In the genomic region with DNA sequence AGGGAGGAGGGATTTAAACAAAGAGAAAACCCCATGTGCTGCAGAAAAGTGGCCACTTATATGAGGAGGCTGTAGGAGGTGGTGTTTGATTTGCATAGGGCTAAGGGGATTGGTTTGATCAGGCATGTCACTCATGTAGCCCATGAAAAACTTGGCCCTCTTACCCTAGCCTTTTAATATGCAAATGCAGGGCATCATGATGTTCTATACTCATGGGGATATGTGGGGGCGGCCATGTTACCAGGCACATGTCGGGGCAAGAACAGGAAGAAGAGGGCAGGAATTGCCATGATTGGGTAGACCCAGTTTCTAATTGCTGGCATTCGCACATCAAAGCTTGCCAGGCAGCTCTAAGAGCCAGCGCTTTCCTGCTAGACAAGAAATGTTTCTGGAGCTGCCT, we compare ENCODE assay signal across 9 cellular contexts. TPM values are rescaled to one million over a fixed set of nuclear protein-coding genes. Genes with fewer than 3 reads are reported as not detected.
DNase-seq lines count a peak whose midpoint lies in the region; ATAC-seq and TF ChIP-seq lines count a peak whose summit lies in the region.
"Had no signal": no experiment of that assay in that cellular context is flagged by ENCODE, and none has a peak within 500 bp of the region (broad histone marks: within the 10 kb centered on the region; RNA-seq: fewer than 3 reads in every experiment).

No MANE protein-coding gene starts in this region.

- H3K27me3 ChIP-seq in iPS-15b (ENCODE audit: control insufficient read depth, insufficient read depth, low read length): no peaks in the 10 kb centered on the region
- no peaks in the 10 kb centered on the region for H3K27me3 ChIP-seq in tibial nerve
- H3K27me3 ChIP-seq: gastrocnemius medialis had no signal

- POLR2A ChIA-PET in HEK293T (lab: Yijun Ruan, JAX): interaction anchor here (0.7 to 1.0 kb wide), 5 partner anchors 21 to 147 kb away, joined by 3 read pairs; no protein-coding TSS in a partner anchor

- peak overlapping the region; percentile 5 for H3K4me3 ChIP-seq in iPS-15b (ENCODE audit: low read depth, low read length)
- no peak overlapping the region for H3K4me3 ChIP-seq in tibial nerve
- H3K4me3 ChIP-seq: gastrocnemius medialis had no signal

- DNase-seq in HEK293T (ENCODE audit: extremely low spot score) (peak; percentile 31), SHP77 treated with DMSO at 0.1 percent for 48 hours (lab: John Stamatoyannopoulos, UW) (peak; percentile 76), tibial nerve (ENCODE audit: low spot score in 2 of 2) (no peak), dedifferentiated amniotic fluid mesenchymal stem cell (ENCODE audit: extremely low spot score) (no peak)

- H3K9me3 ChIP-seq in iPS-15b (ENCODE audit: control insufficient read depth, insufficient read depth, low read length): no peaks in the 10 kb centered on the region
- H3K9me3 ChIP-seq in tibial nerve: no peaks in the 10 kb centered on the region
- H3K9me3 ChIP-seq: gastrocnemius medialis had no signal

- ATAC-seq in HG03571 (IDR thresholded peaks at IDR 0.05; ENCODE audit: unreplicated experiment) (no peak), HG02678 (IDR thresholded peaks at IDR 0.05; ENCODE audit: unreplicated experiment) (no peak)
- ATAC-seq: gastrocnemius medialis had no signal

- H3K4me1 ChIP-seq in iPS-15b (ENCODE audit: control insufficient read depth, insufficient read depth, low read length) (peaks cover 39% of the 10 kb centered on the region), tibial nerve (peaks cover 0 to 40% (median 5%) of the 10 kb centered on the region in 4 donors)

- 59 to 67% methylated on average over 4 of the region's 4 CpGs for WGBS in tibial nerve, 2 donors

- CTCF ChIA-PET in HEK293T (lab: Yijun Ruan, JAX): no interaction called here

- H3K36me3 ChIP-seq in iPS-15b (ENCODE audit: control insufficient read depth, insufficient read depth, low read length) (no peaks in the 10 kb centered on the region), tibial nerve (no peaks in the 10 kb centered on the region)
- H3K36me3 ChIP-seq: gastrocnemius medialis had no signal

- TF ChIP-seq CTCF in 22Rv1 (IDR thresholded peaks at IDR 0.05) (no peak), tibial nerve (IDR thresholded peaks at IDR 0.05) (no peak)

- peak in 1 of 2 donors; percentile 8 for TF ChIP-seq POLR2A in tibial nerve (IDR thresholded peaks at IDR 0.05)

- H3K27ac ChIP-seq in 22Rv1: peak overlapping the region; percentile 34
- peak overlapping the region in 2 of 4 donors; percentile 55 to 97 for H3K27ac ChIP-seq in tibial nerve
- H3K27ac ChIP-seq: gastrocnemius medialis had no signal

- no peak for TF ChIP-seq EP300 in tibial nerve (IDR thresholded peaks at IDR 0.05)

- no peak overlapping the region for H3K9ac ChIP-seq in iPS-15b (ENCODE audit: low read depth, low read length)

TF ChIP-seq in HEK293T, 16 proteins besides CTCF, POLR2A, EP300 and RAD21:
- TF ChIP-seq PKNOX1 (IDR thresholded peaks at IDR 0.05): peak; percentile 98
- 0 out of 2 replicates have a peak, but pooled peaks have one; percentile 36 for TF ChIP-seq NFRKB (IDR thresholded peaks at IDR 0.05)
- no peak for TF ChIP-seq CTBP1 (IDR thresholded peaks at IDR 0.05; ENCODE audit: borderline replicate concordance)

RNA-seq across cellular contexts. Expression of gene KLRK1, which starts 28.8 kb away (rescaled TPM):
- total RNA-seq in tibial nerve: 1 to 10 TPM in 2 of 4 donors, under 1 TPM in 1, not detected in 1; 0.60 to 2.9 (median 1.2) TPM

RNA-seq across cellular contexts. Expression of gene KLRC4, which starts 48.5 kb away (rescaled TPM):
- total RNA-seq in tibial nerve: not detected
- total RNA-seq: gastrocnemius medialis had no signal

RNA-seq across cellular contexts. Expression of gene KLRD1, which starts 53.4 kb away (rescaled TPM):
- total RNA-seq in tibial nerve: 1 to 10 TPM in 3 of 4 donors, under 1 TPM in 1; 0.90 to 2.4 (median 1.4) TPM

RNA-seq across cellular contexts. Expression of gene KLRC3, which starts 59.3 kb away (rescaled TPM):
- total RNA-seq in tibial nerve: not detected
- total RNA-seq: gastrocnemius medialis had no signal

Comparison
In these comparisons a context has a peak if more than half of its experiments do, and no peak if none do; other contexts are left out.
1. DNase-seq: peak in HEK293T (single experiment) and SHP77 treated with DMSO at 0.1 percent for 48 hours (single experiment); none in tibial nerve (0 of 2) and dedifferentiated amniotic fluid mesenchymal stem cell (single experiment).